Comparison of ENCODE assay signal across 1 cellular context in the genomic region with DNA sequence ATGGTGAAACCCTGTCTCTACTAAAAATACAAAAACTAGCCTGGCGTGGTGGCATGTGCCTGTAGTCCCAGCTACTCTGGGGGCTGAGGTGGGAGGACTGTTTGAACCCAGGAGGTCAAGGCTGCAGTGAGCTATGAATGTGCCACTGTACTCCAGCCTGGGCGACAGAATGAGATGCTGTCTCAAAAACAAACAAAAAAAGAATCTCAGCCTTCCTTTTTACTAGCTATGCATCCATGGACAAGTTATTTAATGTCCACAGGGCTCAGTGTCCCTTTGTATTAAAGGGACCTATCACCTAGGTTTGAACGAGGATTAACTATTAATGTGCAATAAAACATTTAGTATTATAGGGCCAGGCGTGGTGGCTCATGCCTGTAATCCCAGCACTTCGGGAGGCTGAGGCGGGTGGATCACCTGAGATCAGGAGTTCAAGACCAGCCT. TPM values are rescaled to one million over a fixed set of nuclear protein-coding genes. Genes with fewer than 3 reads are reported as not detected.
"Had no signal": no experiment of that assay in that cellular context is flagged by ENCODE, and none has a peak within 500 bp of the region (broad histone marks: within the 10 kb centered on the region; RNA-seq: fewer than 3 reads in every experiment).

No MANE protein-coding gene starts in this region.

RNA-seq across cellular contexts. Expression of gene PLIN2, which starts 36.8 kb away (rescaled TPM):
- total RNA-seq: HT1080 had no signal
